In the genomic region with DNA sequence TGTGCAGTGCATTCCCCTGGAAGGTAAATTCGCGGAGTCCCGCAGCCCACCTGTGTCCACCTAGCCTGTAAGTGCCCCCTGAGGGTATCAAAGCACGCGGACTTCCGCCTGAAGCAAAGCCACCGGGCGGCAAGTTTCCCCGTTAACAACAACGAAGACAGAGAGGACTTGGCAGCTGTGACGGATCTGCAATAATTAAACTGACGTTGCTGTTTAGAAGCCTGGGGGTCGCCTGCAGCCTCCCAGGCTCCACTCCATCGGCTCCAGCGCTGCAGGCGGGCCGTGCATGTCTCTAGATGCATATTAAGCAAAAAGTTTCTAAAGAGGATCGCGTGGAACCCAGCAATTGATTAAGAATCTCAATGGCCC, we compare ENCODE assay signal across 8 cellular contexts. TPM values are rescaled to one million over a fixed set of nuclear protein-coding genes. Genes with fewer than 3 reads are reported as not detected.
A peak's percentile ranks its signal among the peaks of the same experiment; 100 is the strongest.
DNase-seq lines count a peak whose midpoint lies in the region; FAIRE-seq and TF ChIP-seq lines count a peak whose summit lies in the region.

No MANE protein-coding gene starts in this region.

- peaks cover 9 to 25% of the 10 kb centered on the region in 2 donors for H3K4me1 ChIP-seq in thyroid gland

- TF ChIP-seq POLR2A in lower leg skin (IDR thresholded peaks at IDR 0.05) (no peak), thyroid gland (IDR thresholded peaks at IDR 0.05) (no peak)

- H3K36me3 ChIP-seq in bronchial epithelial cell (ENCODE audit: control insufficient read depth, insufficient read depth, low read length) (no peaks in the 10 kb centered on the region), thyroid gland (no peaks in the 10 kb centered on the region)

- peak overlapping the region; percentile 17 to 83 (median 18) for H3K27ac ChIP-seq in thyroid gland

- peaks cover 1% of the 10 kb centered on the region for H3K27me3 Mint-ChIP-seq in HFFc6 (ENCODE audit: insufficient read depth)

- H3K4me1 Mint-ChIP-seq in HFFc6 (ENCODE audit: low read depth): peaks cover 20% of the 10 kb centered on the region

- TF ChIP-seq CTCF in HFFc6 (IDR thresholded peaks at IDR 0.05): no peak
- TF ChIP-seq CTCF in bronchial epithelial cell (IDR thresholded peaks at IDR 0.05; ENCODE audit: insufficient read depth, low read length, severe bottlenecking): no peak
- no peak for TF ChIP-seq CTCF in lower leg skin (IDR thresholded peaks at IDR 0.05)
- no peak for TF ChIP-seq CTCF in thyroid gland (IDR thresholded peaks at IDR 0.05)

- peak overlapping the region; percentile 95 for H3K4me3 Mint-ChIP-seq in HFFc6

- WGBS in lower leg skin, 2 donors: 3 to 6% methylated on average over 18 to 19 of the region's 19 CpGs
- WGBS in thyroid gland, 2 donors: 3 to 4% methylated on average over 12 to 19 of the region's 19 CpGs

- H3K9me3 Mint-ChIP-seq in HFFc6: no peaks in the 10 kb centered on the region

- peak overlapping the region; percentile 4 for H3K27ac Mint-ChIP-seq in HFFc6

- H3K27me3 ChIP-seq in bronchial epithelial cell (ENCODE audit: control insufficient read depth, insufficient read depth, low read length): no peaks in the 10 kb centered on the region
- H3K27me3 ChIP-seq in thyroid gland: no peaks in the 10 kb centered on the region

- no peak for FAIRE-seq in bronchial epithelial cell (lab: Jason Lieb, UNC)

- DNase-seq in activated CD4-positive, alpha-beta T cell treated with anti-CD3 and anti-CD28 coated beads for 1 hour: peak; percentile 9
- DNase-seq in activated CD4-positive, alpha-beta T cell treated with anti-CD3 and anti-CD28 coated beads, Interleukin-2, amount 50 U/mL, for 1 hour: no peak
- no peak for DNase-seq in HFFc6
- DNase-seq in NCI-H748 (lab: John Stamatoyannopoulos, UW; ENCODE audit: unreplicated experiment): peak; percentile 86
- DNase-seq in bronchial epithelial cell (ENCODE audit: low read depth): no peak
- DNase-seq in lower leg skin (ENCODE audit: low spot score in 2 of 2): peak in 1 of 2 donors; percentile 35
- no peak for DNase-seq in thyroid gland
- DNase-seq in HPDE6-E6E7 (ENCODE audit: extremely low spot score): no peak

- H3K4me3 ChIP-seq in bronchial epithelial cell (ENCODE audit: low read depth, low read length) (peak overlapping the region; percentile 45), lower leg skin (ENCODE audit: low read depth, poor library complexity, severe bottlenecking) (peak overlapping the region; percentile 47), thyroid gland (replicated peaks in 1 of 3) (peak overlapping the region; percentile 10 to 50 (median 29))

- no peaks in the 10 kb centered on the region for H3K36me3 Mint-ChIP-seq in HFFc6 (ENCODE audit: low read depth)

- intact Hi-C loops in lower leg skin (cut with DNase I; ENCODE audit: low total_unique reads) (no loop called here), thyroid gland (cut with DNase I) (no loop called here)

- H3K9me3 ChIP-seq in thyroid gland: no peaks in the 10 kb centered on the region

RNA-seq across cellular contexts. Expression of gene KANK1, which starts 34.8 kb away (rescaled TPM):
- 10 to 100 TPM; 36.1 to 50.1 (median 48.0) TPM for total RNA-seq in HFFc6 (2021; fragmentation: NEBNext Ultra II Directional; extraction: Animal tissue kit (Norgen Biotek cat#: 25700))
- total RNA-seq in bronchial epithelial cell (26.9 and 28.0 TPM in 2 replicates), lower leg skin (100 to 1,000 TPM; 127 to 150 (median 133) TPM), thyroid gland (100 to 1,000 TPM in 1 of 4 donors, 10 to 100 TPM in 3; 83.0 to 102 (median 86.3) TPM)

Comparison
In these comparisons a context has a peak if more than half of its experiments do, and no peak if none do; other contexts are left out.
1. DNase-seq: peak in activated CD4-positive, alpha-beta T cell treated with anti-CD3 and anti-CD28 coated beads for 1 hour (single experiment) and NCI-H748 (single experiment); none in activated CD4-positive, alpha-beta T cell treated with anti-CD3 and anti-CD28 coated beads, Interleukin-2, amount 50 U/mL, for 1 hour (single experiment), HFFc6 (single experiment), bronchial epithelial cell (single experiment), thyroid gland (0 of 2) and HPDE6-E6E7 (single experiment).
2. Peak in every context shown above with its lines, with median percentiles within 50 percentile points of each other: H3K4me3 ChIP-seq.